In the genomic region with DNA sequence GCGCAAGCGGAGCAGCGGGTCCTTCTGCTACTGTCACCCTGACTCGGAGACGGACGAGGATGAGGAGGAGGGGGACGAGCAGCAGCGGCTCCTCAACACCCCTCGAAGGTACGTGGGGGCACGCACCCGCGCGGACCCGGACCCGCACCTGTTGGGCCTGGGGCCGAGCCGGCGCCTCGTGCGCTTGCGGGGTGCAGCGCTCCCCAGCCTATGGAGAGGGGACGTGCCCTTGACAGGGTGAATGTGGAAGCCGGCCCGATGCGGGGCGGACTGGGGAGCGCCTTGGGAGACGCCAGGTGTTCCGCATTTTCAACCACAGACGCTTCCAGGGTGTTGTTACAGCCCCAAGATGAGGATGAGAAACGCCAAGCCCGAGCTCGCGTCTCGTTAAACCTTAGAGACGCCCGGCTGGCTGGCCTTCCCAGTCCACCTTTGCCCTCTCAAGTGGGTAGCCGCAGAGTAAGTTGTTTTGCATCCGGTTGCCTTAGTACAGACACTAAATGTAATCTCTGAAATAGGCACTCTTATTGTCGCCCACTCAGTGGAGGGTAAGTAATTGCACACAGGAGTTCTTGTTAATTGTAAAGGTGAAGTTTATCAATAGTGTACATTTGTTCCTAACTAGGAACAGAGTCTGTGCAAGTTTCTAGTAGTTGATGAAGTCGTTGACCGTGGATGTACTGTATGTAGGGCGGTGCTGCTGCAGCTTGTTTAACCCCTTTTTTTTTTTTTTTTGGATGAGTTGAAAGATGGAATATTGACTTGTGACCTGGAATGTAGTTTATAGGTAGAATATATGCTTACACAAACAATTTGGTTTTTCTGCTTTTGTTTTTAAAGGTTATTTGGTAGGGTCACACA, we compare ENCODE assay signal across 8 cellular contexts. TPM values are rescaled to one million over a fixed set of nuclear protein-coding genes. Genes with fewer than 3 reads are reported as not detected.
DNase-seq lines count a peak whose midpoint lies in the region; ATAC-seq and TF ChIP-seq lines count a peak whose summit lies in the region.

No MANE protein-coding gene starts in this region.

- no peak for TF ChIP-seq EP300 in gastroesophageal sphincter (IDR thresholded peaks at IDR 0.05)

- TF ChIP-seq POLR2A in gastroesophageal sphincter (IDR thresholded peaks at IDR 0.05), result no peak

- peak overlapping the region; percentile 56; the same call in 1 of the 2 replicates for H2AFZ ChIP-seq in OCI-LY3 (ENCODE audit: low read depth, low read length)

- peak overlapping the region; percentile 91 for H3K4me2 ChIP-seq in OCI-LY3 (ENCODE audit: low read length)

- DNase-seq in A172 (ENCODE audit: low spot score) (peak; percentile 37), osteocyte (ENCODE audit: extremely low spot score, unreplicated experiment) (no peak), upper lobe of right lung (peak; percentile 77)
- DNase-seq in activated T-helper 9 cell treated with anti-CD3 and anti-CD28 coated beads, Interleukin-2, amount 50 U/mL, for 16 hours (ENCODE audit: low read depth), result peak; percentile 21

- H3K4me3 ChIP-seq in OCI-LY3 (ENCODE audit: low read length) (peak overlapping the region; percentile 86), gastroesophageal sphincter (peak overlapping the region; percentile 85 to 86), upper lobe of right lung (peak overlapping the region; percentile 99)

- no peaks in the 10 kb centered on the region for H3K9me3 Mint-ChIP-seq in osteocyte (ENCODE audit: unreplicated experiment)

- H3K27ac ChIP-seq in OCI-LY3 (ENCODE audit: low read length), result peak overlapping the region; percentile 21; the same call in 1 of the 2 replicates
- H3K27ac ChIP-seq in gastroesophageal sphincter, result peak overlapping the region in 3 of 4 donors; percentile 89 to 96 (median 92)
- H3K27ac ChIP-seq in upper lobe of right lung, result peak overlapping the region; percentile 87

- no peaks in the 10 kb centered on the region for H3K36me3 Mint-ChIP-seq in osteocyte (ENCODE audit: unreplicated experiment)

- H4K20me1 ChIP-seq in OCI-LY3 (ENCODE audit: insufficient read depth, low read length), result no peaks in the 10 kb centered on the region

- H3K27me3 Mint-ChIP-seq in osteocyte (ENCODE audit: unreplicated experiment), result no peaks in the 10 kb centered on the region

- H3K36me3 ChIP-seq in OCI-LY3 (replicated peaks; ENCODE audit: low read depth, low read length), result peaks cover 3% of the 10 kb centered on the region
- H3K36me3 ChIP-seq in gastroesophageal sphincter, result no peaks in the 10 kb centered on the region
- no peaks in the 10 kb centered on the region for H3K36me3 ChIP-seq in upper lobe of right lung

- H3K4me1 Mint-ChIP-seq in osteocyte (ENCODE audit: unreplicated experiment), result peaks cover 23% of the 10 kb centered on the region

- H3K79me2 ChIP-seq in OCI-LY3 (ENCODE audit: low read length), result peaks cover 56% of the 10 kb centered on the region

- H3K4me3 Mint-ChIP-seq in osteocyte (ENCODE audit: unreplicated experiment), result peak overlapping the region; percentile 93

- ATAC-seq in GM18861 (IDR thresholded peaks at IDR 0.05; ENCODE audit: unreplicated experiment) (peak; percentile 18), HG03095 (IDR thresholded peaks at IDR 0.05; ENCODE audit: unreplicated experiment) (peak; percentile 26), gastroesophageal sphincter (no peak), upper lobe of right lung (peak; percentile 45)

- TF ChIP-seq CTCF in OCI-LY3 (IDR thresholded peaks at IDR 0.05; ENCODE audit: low read depth, low read length), result no peak
- TF ChIP-seq CTCF in gastroesophageal sphincter (IDR thresholded peaks at IDR 0.05), result no peak
- TF ChIP-seq CTCF in osteocyte (IDR thresholded peaks at IDR 0.05), result no peak
- no peak for TF ChIP-seq CTCF in upper lobe of right lung (IDR thresholded peaks at IDR 0.05)

- H3K27ac Mint-ChIP-seq in osteocyte (ENCODE audit: unreplicated experiment), result peak overlapping the region; percentile 98

- intact Hi-C loops in upper lobe of right lung (cut with DNase I), result no loop called here

- no peaks in the 10 kb centered on the region for H3K27me3 ChIP-seq in OCI-LY3 (ENCODE audit: low read depth, low read length)
- no peaks in the 10 kb centered on the region for H3K27me3 ChIP-seq in gastroesophageal sphincter
- no peaks in the 10 kb centered on the region for H3K27me3 ChIP-seq in upper lobe of right lung

- no peaks in the 10 kb centered on the region for H3K9me3 ChIP-seq in OCI-LY3 (ENCODE audit: insufficient read depth, low read length)
- H3K9me3 ChIP-seq in gastroesophageal sphincter, result no peaks in the 10 kb centered on the region
- no peaks in the 10 kb centered on the region for H3K9me3 ChIP-seq in upper lobe of right lung

- H3K4me1 ChIP-seq in OCI-LY3 (ENCODE audit: low read length) (peaks cover 12% of the 10 kb centered on the region), gastroesophageal sphincter (peaks cover 0 to 32% (median 11%) of the 10 kb centered on the region in 3 donors), upper lobe of right lung (peaks cover 22% of the 10 kb centered on the region)

- 0 to 10% methylated on average over 6 of the region's 45 CpGs for WGBS in gastroesophageal sphincter (ENCODE audit: low coverage in 1 of 2), 2 donors

- peak overlapping the region; percentile 86 for H3K9ac ChIP-seq in OCI-LY3 (ENCODE audit: low read length)

RNA-seq across cellular contexts. Expression of gene GMCL1, which starts 0.8 kb away (rescaled TPM):
- 15.7 and 20.0 TPM in 2 replicates for total RNA-seq in A172 (2014; rRNA removed; shearing (Covaris generic))
- total RNA-seq in gastroesophageal sphincter (10 to 100 TPM; 10.6 to 14.8 (median 13.0) TPM), osteocyte (14.1 and 16.1 TPM in 2 replicates), upper lobe of right lung (11.9 TPM)

Comparison
In these comparisons a context has a peak if more than half of its experiments do, and no peak if none do; other contexts are left out.
1. H3K27ac ChIP-seq: peak in every context shown above with its lines; median percentile 92 in gastroesophageal sphincter; 87 in upper lobe of right lung; 21 in OCI-LY3.